1 cellular context compared by ENCODE assay signal in genomic region chr21:29303301-29303700, GRCh38.
TF ChIP-seq lines count a peak whose summit lies in the region.

No MANE protein-coding gene starts in this region.

TF ChIP-seq in GM23338, 12 proteins besides CTCF, POLR2A, EP300 and RAD21 (continued from another document):
- TF ChIP-seq ETS1 (IDR thresholded peaks at IDR 0.05) (no peak), EZH2 (IDR thresholded peaks at IDR 0.05; ENCODE audit: low read depth, unreplicated experiment) (no peak), CREB1 (CRISPR knock-in tag; IDR thresholded peaks at IDR 0.05; ENCODE audit: low read depth) (no peak), EZH2phosphoT487 (IDR thresholded peaks at IDR 0.05; ENCODE audit: unreplicated experiment) (no peak), ZNF331 (CRISPR knock-in tag; IDR thresholded peaks at IDR 0.05; ENCODE audit: low read depth) (no peak), ZNF114 (CRISPR knock-in tag; IDR thresholded peaks at IDR 0.05) (no peak), POLR2AphosphoS5 (IDR thresholded peaks at IDR 0.05; ENCODE audit: low read depth) (no peak), ZNF462 (CRISPR knock-in tag; IDR thresholded peaks at IDR 0.05) (no peak), REST (IDR thresholded peaks at IDR 0.05; ENCODE audit: unreplicated experiment) (no peak), STAT1 (IDR thresholded peaks at IDR 0.05; ENCODE audit: unreplicated experiment) (no peak)
